In genomic region chr4:26317766-26318165, GRCh38 we compare ENCODE assay signal across 18 cellular contexts. TPM values are rescaled to one million over a fixed set of nuclear protein-coding genes. Genes with fewer than 3 reads are reported as not detected.
DNase-seq lines count a peak whose midpoint lies in the region; ATAC-seq and TF ChIP-seq lines count a peak whose summit lies in the region.
"Had no signal": no experiment of that assay in that cellular context is flagged by ENCODE, and none has a peak within 500 bp of the region (broad histone marks: within the 10 kb centered on the region; RNA-seq: fewer than 3 reads in every experiment).

No MANE protein-coding gene starts in this region.

- peak overlapping the region; percentile 69 for H3K27ac Mint-ChIP-seq in T-helper 2 cell treated with Interferon-gamma antibody and Interleukin-4, amounts not matched to agents 5 μg/mL and 100 μg/mL, for 36 hours
- H3K27ac Mint-ChIP-seq in H9 (no peak overlapping the region), natural killer cell (peak overlapping the region; percentile 92 to 96)
- peak overlapping the region; percentile 76 for H3K27ac Mint-ChIP-seq in activated naive CD8-positive, alpha-beta T cell

- no peak overlapping the region for H3K18ac ChIP-seq in H9 (ENCODE audit: insufficient read length, low read depth, low read length)

- H2AK5ac ChIP-seq in H9 (ENCODE audit: insufficient read length, low read length) = no peak overlapping the region

- H3K27me3 ChIP-seq in H9 (ENCODE audit: insufficient read depth, low read length) = no peaks in the 10 kb centered on the region
- H3K27me3 ChIP-seq: esophagus muscularis mucosa, heart left ventricle, Peyer's patch had no signal

- CTCF ChIA-PET in RWPE1 (lab: Yijun Ruan, JAX) = no interaction called here

- no peak overlapping the region for H3T11ph ChIP-seq in H9 (ENCODE audit: low read length)

- no peaks in the 10 kb centered on the region for H3K27me3 Mint-ChIP-seq in T-helper 2 cell treated with Interferon-gamma antibody and Interleukin-4, amounts not matched to agents 5 μg/mL and 100 μg/mL, for 36 hours (ENCODE audit: low read depth)
- no peaks in the 10 kb centered on the region; the same call in none of the 2 replicates for H3K27me3 Mint-ChIP-seq in H9 (ENCODE audit: low read depth)
- no peaks in the 10 kb centered on the region for H3K27me3 Mint-ChIP-seq in activated naive CD8-positive, alpha-beta T cell
- peaks cover 0 to 14% of the 10 kb centered on the region in 2 donors for H3K27me3 Mint-ChIP-seq in natural killer cell (ENCODE audit: low read depth in 2 of 2)

- H3K4me1 Mint-ChIP-seq in T-helper 2 cell treated with Interferon-gamma antibody and Interleukin-4, amounts not matched to agents 5 μg/mL and 100 μg/mL, for 36 hours (ENCODE audit: low read depth) = peaks cover 24% of the 10 kb centered on the region
- H3K4me1 Mint-ChIP-seq in H9 = peaks cover 7 to 13% of the 10 kb centered on the region in 2 experiments
- H3K4me1 Mint-ChIP-seq in activated naive CD8-positive, alpha-beta T cell (ENCODE audit: low read depth) = peaks cover 23% of the 10 kb centered on the region
- peaks cover 27 to 38% of the 10 kb centered on the region in 2 donors for H3K4me1 Mint-ChIP-seq in natural killer cell

- H3K79me1 ChIP-seq in H9 (ENCODE audit: insufficient read depth, low read depth, low read length, poor library complexity, severe bottlenecking) = no peaks in the 10 kb centered on the region

- no peak overlapping the region for H3K27ac ChIP-seq in H9 (ENCODE audit: insufficient read length, low read depth, low read length)
- no peak overlapping the region for H3K27ac ChIP-seq in RWPE1

- H3K79me2 ChIP-seq in H9 (ENCODE audit: insufficient read depth, low read length) = peaks cover 14% of the 10 kb centered on the region

- H3K23me2 ChIP-seq in H9 (ENCODE audit: insufficient read length, low read depth, low read length, poor library complexity, severe bottlenecking) = peaks cover 22% of the 10 kb centered on the region

- H3K4me2 ChIP-seq in H9 (ENCODE audit: insufficient read depth, insufficient read length, low read length) = peak overlapping the region; percentile 1

- TF ChIP-seq CTCF in H9 (conservative IDR thresholded peaks at IDR 0.05) = no peak
- TF ChIP-seq CTCF in natural killer cell (IDR thresholded peaks at IDR 0.05) = no peak
- TF ChIP-seq CTCF in RWPE1 (conservative IDR thresholded peaks at IDR 0.05; ENCODE audit: low read depth) = no peak

- no peaks in the 10 kb centered on the region; the same call in 1 of the 2 replicates for H3K4me1 ChIP-seq in H9 (ENCODE audit: insufficient read depth, low read length)

- H3K36me3 Mint-ChIP-seq in T-helper 2 cell treated with Interferon-gamma antibody and Interleukin-4, amounts not matched to agents 5 μg/mL and 100 μg/mL, for 36 hours (ENCODE audit: low read depth) = peaks cover 30% of the 10 kb centered on the region
- H3K36me3 Mint-ChIP-seq in H9 (ENCODE audit: insufficient read depth in 1 of 3, low read depth in 3 of 3) = peaks cover 14 to 29% (median 20%) of the 10 kb centered on the region in 3 experiments
- H3K36me3 Mint-ChIP-seq in activated naive CD8-positive, alpha-beta T cell = peaks cover 3% of the 10 kb centered on the region
- H3K36me3 Mint-ChIP-seq in natural killer cell = peaks cover 7% of the 10 kb centered on the region

- no peak overlapping the region for H3K14ac ChIP-seq in H9 (ENCODE audit: insufficient read depth, low read length)

- no CpG with 5 or more reads among the region's 2 CpGs for WGBS in H9 (ENCODE audit: extremely low coverage, insufficient read length, low lambda C conversion rate)

- no peak overlapping the region for H3K56ac ChIP-seq in H9 (ENCODE audit: insufficient read length, low read depth, low read length)

- H4K91ac ChIP-seq in H9 (ENCODE audit: insufficient read length, low read depth, low read length) = no peak overlapping the region

- ATAC-seq in natural killer cell = no peak
- ATAC-seq in GM18519 (IDR thresholded peaks at IDR 0.05; ENCODE audit: low FRiP score, unreplicated experiment) = no peak
- ATAC-seq: heart left ventricle had no signal

- no peak overlapping the region for H2BK120ac ChIP-seq in H9 (ENCODE audit: low read depth, low read length, poor library complexity, severe bottlenecking)

- H3K9ac ChIP-seq in H9 (ENCODE audit: extremely low read depth, insufficient read length, low read length) = no peak overlapping the region

- POLR2A ChIA-PET in RWPE1 (lab: Yijun Ruan, JAX; ENCODE audit: low non-redundant PET) = interaction anchor here (0.6 kb wide), 2 partner anchors 27 to 98 kb away, joined by 3 to 4 read pairs; no protein-coding TSS in a partner anchor

- H2AFZ ChIP-seq in H9 (ENCODE audit: low read length) = no peak overlapping the region

- no peak overlapping the region for H2BK5ac ChIP-seq in H9 (ENCODE audit: insufficient read length, low read length)

- H4K20me1 ChIP-seq in H9 (ENCODE audit: control insufficient read depth, insufficient read depth, insufficient read length) = no peaks in the 10 kb centered on the region

- H2BK12ac ChIP-seq in H9 (ENCODE audit: insufficient read length, low read depth, low read length) = no peak overlapping the region

- peaks cover 30% of the 10 kb centered on the region for H3K9me3 Mint-ChIP-seq in T-helper 2 cell treated with Interferon-gamma antibody and Interleukin-4, amounts not matched to agents 5 μg/mL and 100 μg/mL, for 36 hours
- H3K9me3 Mint-ChIP-seq in H9 = peaks cover 24 to 27% of the 10 kb centered on the region in 2 experiments
- no peaks in the 10 kb centered on the region for H3K9me3 Mint-ChIP-seq in activated naive CD8-positive, alpha-beta T cell (ENCODE audit: low read depth)
- peaks cover 5 to 8% of the 10 kb centered on the region in 2 donors for H3K9me3 Mint-ChIP-seq in natural killer cell

- no peak overlapping the region for H4K8ac ChIP-seq in H9 (replicated peaks; ENCODE audit: insufficient read length, low read depth, low read length)

- no peak overlapping the region for H4K5ac ChIP-seq in H9 (ENCODE audit: insufficient read length, low read depth, low read length)

- intact Hi-C loops in natural killer cell (cut with micrococcal nuclease) = no loop called here

- H2BK15ac ChIP-seq in H9 (ENCODE audit: low read depth, low read length) = no peak overlapping the region

- no peak for DNase-seq in T-helper 2 cell treated with Interferon-gamma antibody and Interleukin-4, amounts not matched to agents 5 μg/mL and 100 μg/mL, for 36 hours (ENCODE audit: low spot score)
- DNase-seq in T-helper 2 cell (no peak), H9 (no peak), natural killer cell (no peak), SIG-M5 treated with dmso at 0.1 percent for 504 hours (lab: John Stamatoyannopoulos, UW; ENCODE audit: unreplicated experiment) (no peak), RWPE1 (ENCODE audit: low spot score) (no peak)
- DNase-seq: dermis blood vessel endothelial cell; GF-D8; heart left ventricle; kidney glomerular epithelial cell; MM.1S; NCI-H2029; NCI-H524 treated with DMSO at 0.1 percent for 48 hours; Peyer's patch; stimulated activated CD4-positive, alpha-beta T cell treated with anti-CD3 and anti-CD28 coated beads, Interleukin-12 subunit alpha, Interleukin-12 subunit beta, amount 100 ng/mL, for 4 hours had no signal

- no peak overlapping the region for H3K23ac ChIP-seq in H9 (ENCODE audit: insufficient read length, low read depth, low read length)

- H3K4ac ChIP-seq in H9 (ENCODE audit: low read depth, low read length) = no peak overlapping the region

- no peaks in the 10 kb centered on the region for H3K9me3 ChIP-seq in H9 (ENCODE audit: control insufficient read depth, low read depth, low read length)

- no peak overlapping the region for H2BK20ac ChIP-seq in H9 (ENCODE audit: low read depth, low read length, poor library complexity, severe bottlenecking)

- H3K4me3 Mint-ChIP-seq in T-helper 2 cell treated with Interferon-gamma antibody and Interleukin-4, amounts not matched to agents 5 μg/mL and 100 μg/mL, for 36 hours = peak overlapping the region; percentile 33
- H3K4me3 Mint-ChIP-seq in H9 (no peak overlapping the region), natural killer cell (peak overlapping the region; percentile 91)
- no peak overlapping the region for H3K4me3 Mint-ChIP-seq in activated naive CD8-positive, alpha-beta T cell

RNA-seq across cellular contexts. Expression of gene RBPJ, which starts 3.0 kb away (rescaled TPM):
- total RNA-seq in H9 (2021) (155 and 166 TPM in 2 replicates), natural killer cell (10 to 100 TPM; 46.4 to 53.3 (median 48.8) TPM)

Comparison
In these comparisons a context has a peak if more than half of its experiments do, and no peak if none do; other contexts are left out.
1. H3K27ac Mint-ChIP-seq: peak in T-helper 2 cell treated with Interferon-gamma antibody and Interleukin-4, amounts not matched to agents 5 μg/mL and 100 μg/mL, for 36 hours (single experiment), activated naive CD8-positive, alpha-beta T cell (single experiment) and natural killer cell (2 of 2); none in H9 (0 of 3).
2. H3K4me3 Mint-ChIP-seq: peak in T-helper 2 cell treated with Interferon-gamma antibody and Interleukin-4, amounts not matched to agents 5 μg/mL and 100 μg/mL, for 36 hours (single experiment) and natural killer cell (single experiment); none in H9 (0 of 2) and activated naive CD8-positive, alpha-beta T cell (single experiment).